30 cellular contexts compared by ENCODE assay signal in the genomic region with DNA sequence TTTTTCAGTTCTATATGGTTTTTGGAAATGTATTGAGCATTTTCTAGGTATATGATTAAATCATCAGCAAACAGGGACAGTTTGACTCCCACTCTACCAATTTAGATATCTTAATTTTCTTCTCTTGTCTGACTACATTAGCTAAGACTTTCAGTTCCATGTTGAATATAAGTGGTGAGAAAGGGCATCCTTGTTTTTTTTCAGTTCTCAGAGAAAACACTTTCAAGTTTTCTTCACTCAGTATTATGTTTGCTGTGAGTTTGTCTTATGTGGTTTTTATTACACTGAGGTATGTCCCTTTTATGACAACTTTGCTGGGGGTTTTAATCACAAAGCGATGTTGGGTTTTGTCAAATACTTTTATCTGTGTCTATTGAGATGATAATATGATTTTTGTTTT.
DNase-seq lines count a peak whose midpoint lies in the region; ATAC-seq and TF ChIP-seq lines count a peak whose summit lies in the region.
"Had no signal": no experiment of that assay in that cellular context is flagged by ENCODE, and none has a peak within 500 bp of the region (broad histone marks: within the 10 kb centered on the region; RNA-seq: fewer than 3 reads in every experiment).

No MANE protein-coding gene starts in this region.

- H3K9me3 Mint-ChIP-seq in activated CD4-positive, alpha-beta T cell treated with anti-CD3 and anti-CD28 coated beads, Interleukin-2, amount 10 ng/mL, durations not matched to agents 7 days and 5 days, result no peaks in the 10 kb centered on the region
- H3K9me3 Mint-ChIP-seq in activated CD4-positive, alpha-beta T cell treated with anti-CD3 and anti-CD28 coated beads, Interleukin-2, amount 10 ng/mL, durations not matched to agents 24 days and 14 days, result no peaks in the 10 kb centered on the region
- no peaks in the 10 kb centered on the region for H3K9me3 Mint-ChIP-seq in CD4-positive, alpha-beta T cell
- H3K9me3 Mint-ChIP-seq in stimulated activated effector memory CD8-positive, alpha-beta T cell treated with anti-CD3 and anti-CD28 coated beads, Interleukin-12 subunit alpha, Interleukin-12 subunit beta, amount 100 ng/mL, for 72 hours, result no peaks in the 10 kb centered on the region
- no peaks in the 10 kb centered on the region for H3K9me3 Mint-ChIP-seq in osteocyte (ENCODE audit: unreplicated experiment)
- H3K9me3 Mint-ChIP-seq: CD4-positive, CD25-positive, alpha-beta regulatory T cell had no signal

- peak; percentile 49 for ATAC-seq in CD4-positive, alpha-beta T cell (ENCODE audit: poor library complexity)
- ATAC-seq in GM18519 (IDR thresholded peaks at IDR 0.05; ENCODE audit: low FRiP score, unreplicated experiment) (peak; percentile 62), T-helper 17 cell (no peak), GM18505 (IDR thresholded peaks at IDR 0.05; ENCODE audit: unreplicated experiment) (no peak)
- ATAC-seq in stimulated activated effector memory CD8-positive, alpha-beta T cell treated with anti-CD3 and anti-CD28 coated beads, Interleukin-12 subunit alpha, Interleukin-12 subunit beta, amount 100 ng/mL, for 72 hours, result no peak
- ATAC-seq: GM12878 had no signal

- H3K36me3 Mint-ChIP-seq in activated CD4-positive, alpha-beta T cell treated with anti-CD3 and anti-CD28 coated beads, Interleukin-2, amount 10 ng/mL, durations not matched to agents 7 days and 5 days (ENCODE audit: low read depth), result peaks cover 1% of the 10 kb centered on the region
- no peaks in the 10 kb centered on the region for H3K36me3 Mint-ChIP-seq in activated CD4-positive, alpha-beta T cell treated with anti-CD3 and anti-CD28 coated beads, Interleukin-2, amount 10 ng/mL, durations not matched to agents 24 days and 14 days (ENCODE audit: low read depth)
- H3K36me3 Mint-ChIP-seq in CD4-positive, alpha-beta T cell (ENCODE audit: low read depth), result no peaks in the 10 kb centered on the region
- H3K36me3 Mint-ChIP-seq in T-helper 17 cell (ENCODE audit: low read depth) (no peaks in the 10 kb centered on the region), osteocyte (ENCODE audit: unreplicated experiment) (no peaks in the 10 kb centered on the region)
- no peaks in the 10 kb centered on the region for H3K36me3 Mint-ChIP-seq in stimulated activated effector memory CD8-positive, alpha-beta T cell treated with anti-CD3 and anti-CD28 coated beads, Interleukin-12 subunit alpha, Interleukin-12 subunit beta, amount 100 ng/mL, for 72 hours
- H3K36me3 Mint-ChIP-seq: CD4-positive, CD25-positive, alpha-beta regulatory T cell had no signal

- POLR2A ChIA-PET in activated CD4-positive, alpha-beta T cell treated with anti-CD3 and anti-CD28 coated beads, Interleukin-2, amount 10 ng/mL, durations not matched to agents 7 days and 5 days (lab: Charles Lee), result no interaction called here
- POLR2A ChIA-PET in CD4-positive, alpha-beta T cell (lab: Charles Lee), result interaction anchor here (1.0 to 2.3 kb wide), 2 partner anchors 127 to 353 kb away, joined by 3 to 7 read pairs; partner anchors contain the start of gene KDM5D

- TF ChIP-seq POLR2A in GM18505 (IDR thresholded peaks at IDR 0.05; ENCODE audit: borderline replicate concordance, extremely low read depth, insufficient read depth, insufficient read length), result no peak

- CTCF ChIA-PET in activated CD4-positive, alpha-beta T cell treated with anti-CD3 and anti-CD28 coated beads, Interleukin-2, amount 10 ng/mL, durations not matched to agents 7 days and 5 days (lab: Charles Lee), result no interaction called here
- CTCF ChIA-PET in CD4-positive, alpha-beta T cell (lab: Charles Lee), result no interaction called here

- intact Hi-C loops in activated CD4-positive, alpha-beta T cell treated with anti-CD3 and anti-CD28 coated beads, Interleukin-2, amount 10 ng/mL, durations not matched to agents 24 days and 14 days (cut with micrococcal nuclease), result no loop called here
- intact Hi-C loops in CD4-positive, alpha-beta T cell (cut with DNase I, micrococcal nuclease), result no loop called here

- no peak for TF ChIP-seq CTCF in CD4-positive, alpha-beta T cell (IDR thresholded peaks at IDR 0.05)
- no peak for TF ChIP-seq CTCF in osteocyte (IDR thresholded peaks at IDR 0.05)

- H3K27ac Mint-ChIP-seq in activated CD4-positive, alpha-beta T cell treated with anti-CD3 and anti-CD28 coated beads, Interleukin-2, amount 10 ng/mL, durations not matched to agents 7 days and 5 days, result peak overlapping the region; percentile 46
- H3K27ac Mint-ChIP-seq in activated CD4-positive, alpha-beta T cell treated with anti-CD3 and anti-CD28 coated beads, Interleukin-2, amount 10 ng/mL, durations not matched to agents 24 days and 14 days, result no peak overlapping the region
- H3K27ac Mint-ChIP-seq in CD4-positive, alpha-beta T cell, result peak overlapping the region; percentile 83
- H3K27ac Mint-ChIP-seq in T-helper 17 cell (peak overlapping the region; percentile 27), osteocyte (ENCODE audit: unreplicated experiment) (no peak overlapping the region)
- no peak overlapping the region for H3K27ac Mint-ChIP-seq in stimulated activated effector memory CD8-positive, alpha-beta T cell treated with anti-CD3 and anti-CD28 coated beads, Interleukin-12 subunit alpha, Interleukin-12 subunit beta, amount 100 ng/mL, for 72 hours
- H3K27ac Mint-ChIP-seq: CD4-positive, CD25-positive, alpha-beta regulatory T cell had no signal

- no peak overlapping the region for H3K27ac ChIP-seq in CD4-positive, alpha-beta T cell (ENCODE audit: low read depth, low read length)
- H3K27ac ChIP-seq: BLaER1, KMS-11, SJSA1 had no signal

- no peaks in the 10 kb centered on the region for H3K9me3 ChIP-seq in CD4-positive, alpha-beta T cell (ENCODE audit: control insufficient read depth, low read length)
- H3K9me3 ChIP-seq in T-helper 17 cell (ENCODE audit: control insufficient read depth, low read length, poor library complexity, severe bottlenecking), result no peaks in the 10 kb centered on the region
- H3K9me3 ChIP-seq: BLaER1, SJSA1 had no signal

- H3K27me3 Mint-ChIP-seq in activated CD4-positive, alpha-beta T cell treated with anti-CD3 and anti-CD28 coated beads, Interleukin-2, amount 10 ng/mL, durations not matched to agents 7 days and 5 days, result no peaks in the 10 kb centered on the region
- H3K27me3 Mint-ChIP-seq in activated CD4-positive, alpha-beta T cell treated with anti-CD3 and anti-CD28 coated beads, Interleukin-2, amount 10 ng/mL, durations not matched to agents 24 days and 14 days, result no peaks in the 10 kb centered on the region
- no peaks in the 10 kb centered on the region for H3K27me3 Mint-ChIP-seq in CD4-positive, alpha-beta T cell
- no peaks in the 10 kb centered on the region for H3K27me3 Mint-ChIP-seq in T-helper 17 cell
- H3K27me3 Mint-ChIP-seq in osteocyte (ENCODE audit: unreplicated experiment), result no peaks in the 10 kb centered on the region
- H3K27me3 Mint-ChIP-seq: CD4-positive, CD25-positive, alpha-beta regulatory T cell had no signal

- H3K4me3 Mint-ChIP-seq in activated CD4-positive, alpha-beta T cell treated with anti-CD3 and anti-CD28 coated beads, Interleukin-2, amount 10 ng/mL, durations not matched to agents 7 days and 5 days, result no peak overlapping the region
- no peak overlapping the region for H3K4me3 Mint-ChIP-seq in activated CD4-positive, alpha-beta T cell treated with anti-CD3 and anti-CD28 coated beads, Interleukin-2, amount 10 ng/mL, durations not matched to agents 24 days and 14 days
- peak overlapping the region; percentile 21 for H3K4me3 Mint-ChIP-seq in CD4-positive, alpha-beta T cell
- H3K4me3 Mint-ChIP-seq in T-helper 17 cell (no peak overlapping the region), osteocyte (ENCODE audit: unreplicated experiment) (no peak overlapping the region)
- H3K4me3 Mint-ChIP-seq in stimulated activated effector memory CD8-positive, alpha-beta T cell treated with anti-CD3 and anti-CD28 coated beads, Interleukin-12 subunit alpha, Interleukin-12 subunit beta, amount 100 ng/mL, for 72 hours, result no peak overlapping the region
- H3K4me3 Mint-ChIP-seq: CD4-positive, CD25-positive, alpha-beta regulatory T cell had no signal

- no peaks in the 10 kb centered on the region for H3K27me3 ChIP-seq in CD4-positive, alpha-beta T cell (ENCODE audit: control insufficient read depth, insufficient read depth, low read length)
- H3K27me3 ChIP-seq: BLaER1, SJSA1 had no signal

- H3K4me1 Mint-ChIP-seq in activated CD4-positive, alpha-beta T cell treated with anti-CD3 and anti-CD28 coated beads, Interleukin-2, amount 10 ng/mL, durations not matched to agents 7 days and 5 days, result peaks cover 18% of the 10 kb centered on the region
- peaks cover 10% of the 10 kb centered on the region for H3K4me1 Mint-ChIP-seq in activated CD4-positive, alpha-beta T cell treated with anti-CD3 and anti-CD28 coated beads, Interleukin-2, amount 10 ng/mL, durations not matched to agents 24 days and 14 days
- peaks cover 19% of the 10 kb centered on the region for H3K4me1 Mint-ChIP-seq in CD4-positive, alpha-beta T cell (ENCODE audit: low read depth)
- peaks cover 6% of the 10 kb centered on the region for H3K4me1 Mint-ChIP-seq in T-helper 17 cell
- H3K4me1 Mint-ChIP-seq in stimulated activated effector memory CD8-positive, alpha-beta T cell treated with anti-CD3 and anti-CD28 coated beads, Interleukin-12 subunit alpha, Interleukin-12 subunit beta, amount 100 ng/mL, for 72 hours, result peaks cover 7% of the 10 kb centered on the region
- no peaks in the 10 kb centered on the region for H3K4me1 Mint-ChIP-seq in osteocyte (ENCODE audit: unreplicated experiment)
- H3K4me1 Mint-ChIP-seq: CD4-positive, CD25-positive, alpha-beta regulatory T cell had no signal

- no peak for DNase-seq in activated CD4-positive, alpha-beta T cell treated with anti-CD3 and anti-CD28 coated beads, Interleukin-2, amount 10 ng/mL, durations not matched to agents 7 days and 5 days
- no peak for DNase-seq in activated CD4-positive, alpha-beta T cell treated with anti-CD3 and anti-CD28 coated beads, Interleukin-2, amount 10 ng/mL, durations not matched to agents 24 days and 14 days
- DNase-seq in CD4-positive, alpha-beta T cell, result no peak
- no peak for DNase-seq in T-helper 17 cell
- DNase-seq in stimulated activated effector memory CD8-positive, alpha-beta T cell treated with anti-CD3 and anti-CD28 coated beads, Interleukin-12 subunit alpha, Interleukin-12 subunit beta, amount 100 ng/mL, for 72 hours (ENCODE audit: low spot score in 2 of 2), result no peak
- DNase-seq in osteocyte (ENCODE audit: extremely low spot score, unreplicated experiment), result no peak
- DNase-seq: 8988T; ACHN; CD4-positive, CD25-positive, alpha-beta regulatory T cell; COR-L47; EL; GDM1; GOT3; HCEC 1CT; IMR-90; NCI-H1048; NCI-H1417; NCI-H1694; NCI-H2029 treated with DMSO at 0.1 percent for 48 hours; NCI-H446 treated with DMSO at 0.1 percent for 48 hours; NCI-H526; NCI-H82; Right ventricle myocardium superior; RPMI8226 had no signal

Comparison
In these comparisons a context has a peak if more than half of its experiments do, and no peak if none do; other contexts are left out.
1. H3K27ac Mint-ChIP-seq: peak in activated CD4-positive, alpha-beta T cell treated with anti-CD3 and anti-CD28 coated beads, Interleukin-2, amount 10 ng/mL, durations not matched to agents 7 days and 5 days (single experiment), CD4-positive, alpha-beta T cell (single experiment) and T-helper 17 cell (single experiment); none in activated CD4-positive, alpha-beta T cell treated with anti-CD3 and anti-CD28 coated beads, Interleukin-2, amount 10 ng/mL, durations not matched to agents 24 days and 14 days (single experiment), stimulated activated effector memory CD8-positive, alpha-beta T cell treated with anti-CD3 and anti-CD28 coated beads, Interleukin-12 subunit alpha, Interleukin-12 subunit beta, amount 100 ng/mL, for 72 hours (single experiment) and osteocyte (single experiment).
2. ATAC-seq: peak in CD4-positive, alpha-beta T cell (single experiment) and GM18519 (single experiment); none in T-helper 17 cell (single experiment), GM18505 (single experiment) and stimulated activated effector memory CD8-positive, alpha-beta T cell treated with anti-CD3 and anti-CD28 coated beads, Interleukin-12 subunit alpha, Interleukin-12 subunit beta, amount 100 ng/mL, for 72 hours (single experiment).